Comparison of ENCODE assay signal across 1 cellular context in genomic region chrX:118345401-118346257, GRCh38.
TF ChIP-seq lines count a peak whose summit lies in the region.

Gene WDR44 (plus strand): TSS chrX:118346106. CDS start chrX:118346504, 398 bp downstream.

TF ChIP-seq in HepG2, 621 proteins besides CTCF, POLR2A, EP300 and RAD21 (continued from another document):
- TF ChIP-seq ZBTB4 (CRISPR knock-in tag; IDR thresholded peaks at IDR 0.05; ENCODE audit: borderline replicate concordance): no peak
- TF ChIP-seq ATF5 (CRISPR knock-in tag; IDR thresholded peaks at IDR 0.05; ENCODE audit: low read depth): no peak
- peak; percentile 32 for TF ChIP-seq SALL1 (CRISPR knock-in tag; IDR thresholded peaks at IDR 0.05)
- TF ChIP-seq SAP130 (CRISPR knock-in tag; IDR thresholded peaks at IDR 0.05; ENCODE audit: low read depth): peak; percentile 52
- peak; percentile 31; the same call in 1 of the 2 replicates for TF ChIP-seq GMEB1 (CRISPR knock-in tag; IDR thresholded peaks at IDR 0.05; ENCODE audit: borderline replicate concordance)
- TF ChIP-seq CBFB (CRISPR knock-in tag; IDR thresholded peaks at IDR 0.05): no peak
- TF ChIP-seq ZNF24 (IDR thresholded peaks at IDR 0.05): no peak
- TF ChIP-seq ELK4 (CRISPR knock-in tag; IDR thresholded peaks at IDR 0.05; ENCODE audit: borderline replicate concordance): no peak
- TF ChIP-seq ZNF10 (CRISPR knock-in tag; IDR thresholded peaks at IDR 0.05; ENCODE audit: borderline replicate concordance, low read depth): no peak
- TF ChIP-seq ATAD3A (CRISPR knock-in tag; IDR thresholded peaks at IDR 0.05): no peak
- TF ChIP-seq ZNF143 (CRISPR knock-in tag; IDR thresholded peaks at IDR 0.05): no peak
- TF ChIP-seq ATF7-NPFF (CRISPR knock-in tag; IDR thresholded peaks at IDR 0.05; ENCODE audit: low read depth): no peak
- no peak for TF ChIP-seq ZNF337 (CRISPR knock-in tag; IDR thresholded peaks at IDR 0.05; ENCODE audit: borderline replicate concordance, low read depth)
- no peak for TF ChIP-seq FOXM1 (CRISPR knock-in tag; IDR thresholded peaks at IDR 0.05)
